ENCODE assay signal across 17 cellular contexts in genomic region chr20:38222923-38223742, GRCh38. TPM values are rescaled to one million over a fixed set of nuclear protein-coding genes. Genes with fewer than 3 reads are reported as not detected.
DNase-seq lines count a peak whose midpoint lies in the region; ATAC-seq and TF ChIP-seq lines count a peak whose summit lies in the region.
"Had no signal": no experiment of that assay in that cellular context is flagged by ENCODE, and none has a peak within 500 bp of the region (broad histone marks: within the 10 kb centered on the region; RNA-seq: fewer than 3 reads in every experiment).

No MANE protein-coding gene starts in this region.

- H3K23ac ChIP-seq in mesenchymal stem cell (ENCODE audit: low read length in 2 of 2): no peak overlapping the region

- BruUV-seq in PC-9 (replicated peaks; lab: Mats Ljungman, UMichigan): no TSS peak

- H3K4me1 ChIP-seq in PC-9 (replicated peaks; ENCODE audit: insufficient read depth): peaks cover 10% of the 10 kb centered on the region
- peaks cover 11% of the 10 kb centered on the region for H3K4me1 ChIP-seq in mesenchymal stem cell (ENCODE audit: control insufficient read depth, insufficient read depth, low read depth, low read length)
- H3K4me1 ChIP-seq: Peyer's patch had no signal

- H4K20me1 ChIP-seq in PC-9 (ENCODE audit: insufficient read depth): no peaks in the 10 kb centered on the region

- H3K79me1 ChIP-seq in mesenchymal stem cell (replicated peaks; ENCODE audit: low read length, poor library complexity, severe bottlenecking): no peaks in the 10 kb centered on the region

- no peaks in the 10 kb centered on the region for H3K79me2 ChIP-seq in PC-9 (ENCODE audit: low read depth)

- H2AFZ ChIP-seq in PC-9: no peak overlapping the region
- no peak overlapping the region for H2AFZ ChIP-seq in mesenchymal stem cell (ENCODE audit: low read depth, low read length)

- H3K9me3 ChIP-seq in PC-9 (ENCODE audit: insufficient read depth, low read depth): no peaks in the 10 kb centered on the region
- H3K9me3 ChIP-seq in mesenchymal stem cell (ENCODE audit: control insufficient read depth, low read length): no peaks in the 10 kb centered on the region
- H3K9me3 ChIP-seq: BE2C, Peyer's patch had no signal

- peak; percentile 42 for TF ChIP-seq CTCF in activated CD8-positive, alpha-beta T cell treated with anti-CD3 and anti-CD28 coated beads for 36 hours (IDR thresholded peaks at IDR 0.05)
- peak; percentile 60; the same call in 1 of the 2 replicates for TF ChIP-seq CTCF in PC-9 (conservative IDR thresholded peaks at IDR 0.05)
- TF ChIP-seq CTCF in type B pancreatic cell (conservative IDR thresholded peaks at IDR 0.05): peak; percentile 36

- H3K9ac ChIP-seq in mesenchymal stem cell (ENCODE audit: low read length): no peak overlapping the region

- no peak overlapping the region for H3K18ac ChIP-seq in mesenchymal stem cell (ENCODE audit: low read depth in 1 of 2, low read length in 2 of 2)

- H2BK120ac ChIP-seq in mesenchymal stem cell (ENCODE audit: low read depth, low read length): peak overlapping the region; percentile 24

- H3K36me3 ChIP-seq in PC-9 (ENCODE audit: low read depth) (no peaks in the 10 kb centered on the region), mesenchymal stem cell (ENCODE audit: control insufficient read depth in 1 of 2, insufficient read depth in 2 of 2, low read depth in 1 of 2, low read length in 2 of 2) (peaks cover 0 to 3% of the 10 kb centered on the region in 2 experiments)
- H3K36me3 ChIP-seq: BE2C, Peyer's patch had no signal

- H3F3A ChIP-seq in PC-9 (ENCODE audit: insufficient read depth, low read depth): peaks cover 5% of the 10 kb centered on the region; the same call in 1 of the 2 replicates

- no peak overlapping the region for H3K4me3 ChIP-seq in PC-9
- H3K4me3 ChIP-seq in mesenchymal stem cell (ENCODE audit: insufficient read depth in 1 of 2, low read depth in 1 of 2, low read length in 2 of 2): no peak overlapping the region
- H3K4me3 ChIP-seq: Peyer's patch, SK-N-MC had no signal

- CTCF ChIA-PET in activated CD8-positive, alpha-beta T cell treated with anti-CD3 and anti-CD28 coated beads for 36 hours (lab: Charles Lee): interaction anchor here (0.9 to 7.4 kb wide), 10 partner anchors 20 to 465 kb away, joined by 3 to 68 read pairs (median 8); no protein-coding TSS in a partner anchor
- CTCF ChIA-PET in activated CD8-positive, alpha-beta T cell treated with anti-CD3 and anti-CD28 coated beads, Interleukin-2, amount 10 ng/mL, durations not matched to agents 7 days and 5 days (lab: Charles Lee): interaction anchor here (0.8 to 7.8 kb wide), 10 partner anchors 7 to 676 kb away, joined by 3 to 93 read pairs (median 12); partner anchors contain the start of gene TGM2
- CTCF ChIA-PET in PC-9 (lab: Charles Lee): interaction anchor here (0.6 to 0.7 kb wide), 2 partner anchors 145 to 165 kb away, joined by 4 to 11 read pairs; no protein-coding TSS in a partner anchor

- 81% methylated on average over 6 of the region's 7 CpGs for WGBS in mesenchymal stem cell

- intact Hi-C loops in activated CD8-positive, alpha-beta T cell treated with anti-CD3 and anti-CD28 coated beads for 36 hours (cut with micrococcal nuclease): loop anchor here (5.0 kb wide), 1 partner anchor 166 kb away; no protein-coding TSS in a partner anchor
- intact Hi-C loops in PC-9 (cut with micrococcal nuclease; ENCODE audit: unreplicated experiment): loop anchor here (2.0 to 5.0 kb wide), 5 partner anchors 186 to 661 kb away; partner anchors contain the start of gene VSTM2L

- H3K9me2 ChIP-seq in PC-9 (ENCODE audit: insufficient read depth): no peaks in the 10 kb centered on the region

- no peaks in the 10 kb centered on the region for H3K36me3 Mint-ChIP-seq in activated CD8-positive, alpha-beta T cell treated with anti-CD3 and anti-CD28 coated beads for 36 hours (ENCODE audit: low read depth)
- no peaks in the 10 kb centered on the region for H3K36me3 Mint-ChIP-seq in activated CD8-positive, alpha-beta T cell treated with anti-CD3 and anti-CD28 coated beads, Interleukin-2, amount 10 ng/mL, durations not matched to agents 7 days and 5 days (ENCODE audit: low read depth)
- no peaks in the 10 kb centered on the region for H3K36me3 Mint-ChIP-seq in type B pancreatic cell
- H3K36me3 Mint-ChIP-seq: WTC11 had no signal

- no peak overlapping the region for H2BK12ac ChIP-seq in mesenchymal stem cell (ENCODE audit: low read length in 2 of 2)

- H2AK5ac ChIP-seq in mesenchymal stem cell (ENCODE audit: low read length, severe bottlenecking): no peak overlapping the region

- no peak overlapping the region for H3K4me3 Mint-ChIP-seq in activated CD8-positive, alpha-beta T cell treated with anti-CD3 and anti-CD28 coated beads for 36 hours
- H3K4me3 Mint-ChIP-seq in activated CD8-positive, alpha-beta T cell treated with anti-CD3 and anti-CD28 coated beads, Interleukin-2, amount 10 ng/mL, durations not matched to agents 7 days and 5 days: no peak overlapping the region
- no peak overlapping the region for H3K4me3 Mint-ChIP-seq in type B pancreatic cell
- H3K4me3 Mint-ChIP-seq: endodermal cell, WTC11 had no signal

- H3K4me1 Mint-ChIP-seq in activated CD8-positive, alpha-beta T cell treated with anti-CD3 and anti-CD28 coated beads for 36 hours (ENCODE audit: low read depth): no peaks in the 10 kb centered on the region
- H3K4me1 Mint-ChIP-seq in activated CD8-positive, alpha-beta T cell treated with anti-CD3 and anti-CD28 coated beads, Interleukin-2, amount 10 ng/mL, durations not matched to agents 7 days and 5 days (ENCODE audit: low read depth): peaks cover 3% of the 10 kb centered on the region
- peaks cover 26% of the 10 kb centered on the region for H3K4me1 Mint-ChIP-seq in type B pancreatic cell (ENCODE audit: unreplicated experiment)
- H3K4me1 Mint-ChIP-seq: endodermal cell had no signal

- H3K9me3 Mint-ChIP-seq in activated CD8-positive, alpha-beta T cell treated with anti-CD3 and anti-CD28 coated beads for 36 hours: no peaks in the 10 kb centered on the region
- no peaks in the 10 kb centered on the region for H3K9me3 Mint-ChIP-seq in activated CD8-positive, alpha-beta T cell treated with anti-CD3 and anti-CD28 coated beads, Interleukin-2, amount 10 ng/mL, durations not matched to agents 7 days and 5 days (ENCODE audit: insufficient read depth)
- H3K9me3 Mint-ChIP-seq in type B pancreatic cell: no peaks in the 10 kb centered on the region
- H3K9me3 Mint-ChIP-seq: endodermal cell, WTC11 had no signal

- no peak overlapping the region for H4K91ac ChIP-seq in mesenchymal stem cell (ENCODE audit: low read length)

- H2BK5ac ChIP-seq in mesenchymal stem cell (ENCODE audit: low read depth, low read length, poor library complexity, severe bottlenecking): no peak overlapping the region

- H3K27ac Mint-ChIP-seq in activated CD8-positive, alpha-beta T cell treated with anti-CD3 and anti-CD28 coated beads for 36 hours: no peak overlapping the region
- no peak overlapping the region for H3K27ac Mint-ChIP-seq in activated CD8-positive, alpha-beta T cell treated with anti-CD3 and anti-CD28 coated beads, Interleukin-2, amount 10 ng/mL, durations not matched to agents 7 days and 5 days
- no peak overlapping the region for H3K27ac Mint-ChIP-seq in type B pancreatic cell
- H3K27ac Mint-ChIP-seq: endodermal cell, WTC11 had no signal

- no peak for DNase-seq in activated CD8-positive, alpha-beta T cell treated with anti-CD3 and anti-CD28 coated beads for 36 hours
- no peak for DNase-seq in activated CD8-positive, alpha-beta T cell treated with anti-CD3 and anti-CD28 coated beads, Interleukin-2, amount 10 ng/mL, durations not matched to agents 7 days and 5 days
- DNase-seq in PC-9 (no peak), mesenchymal stem cell (no peak), type B pancreatic cell (ENCODE audit: extremely low spot score, unreplicated experiment) (no peak), SW 1271 (lab: John Stamatoyannopoulos, UW) (no peak), left lobe of liver (ENCODE audit: low spot score) (no peak)
- no peak for DNase-seq in activated naive CD4-positive, alpha-beta T cell treated with Interleukin-2 at 50 U/mL for 16 hours
- DNase-seq: cortex of kidney had no signal

- H3K27me3 ChIP-seq in PC-9 (ENCODE audit: insufficient read depth, low read depth): no peaks in the 10 kb centered on the region
- peaks cover 4 to 26% of the 10 kb centered on the region in 2 experiments for H3K27me3 ChIP-seq in mesenchymal stem cell (ENCODE audit: control insufficient read depth in 1 of 2, insufficient read depth in 1 of 2, low read length in 2 of 2)
- H3K27me3 ChIP-seq: BE2C, brain microvascular endothelial cell, Peyer's patch had no signal

- H3K4me2 ChIP-seq in PC-9 (no peak overlapping the region), mesenchymal stem cell (ENCODE audit: low read length, poor library complexity, severe bottlenecking) (no peak overlapping the region)

- H4K8ac ChIP-seq in mesenchymal stem cell (ENCODE audit: low read length): no peak overlapping the region

- H3K14ac ChIP-seq in mesenchymal stem cell (ENCODE audit: low read length in 2 of 2): no peak overlapping the region

- H3K27me3 Mint-ChIP-seq in activated CD8-positive, alpha-beta T cell treated with anti-CD3 and anti-CD28 coated beads for 36 hours: no peaks in the 10 kb centered on the region
- peaks cover 1% of the 10 kb centered on the region for H3K27me3 Mint-ChIP-seq in activated CD8-positive, alpha-beta T cell treated with anti-CD3 and anti-CD28 coated beads, Interleukin-2, amount 10 ng/mL, durations not matched to agents 7 days and 5 days (ENCODE audit: low read depth)
- H3K27me3 Mint-ChIP-seq in type B pancreatic cell: peaks cover 4% of the 10 kb centered on the region

- no peak overlapping the region for H2BK15ac ChIP-seq in mesenchymal stem cell (ENCODE audit: low read depth, poor library complexity, severe bottlenecking)

- POLR2A ChIA-PET in activated CD8-positive, alpha-beta T cell treated with anti-CD3 and anti-CD28 coated beads for 36 hours (lab: Charles Lee): no interaction called here
- POLR2A ChIA-PET in activated CD8-positive, alpha-beta T cell treated with anti-CD3 and anti-CD28 coated beads, Interleukin-2, amount 10 ng/mL, durations not matched to agents 7 days and 5 days (lab: Charles Lee): no interaction called here
- POLR2A ChIA-PET in PC-9 (lab: Charles Lee; ENCODE audit: unreplicated experiment): no interaction called here

- ATAC-seq in activated CD8-positive, alpha-beta T cell treated with anti-CD3 and anti-CD28 coated beads for 36 hours: no peak
- no peak for ATAC-seq in activated CD8-positive, alpha-beta T cell treated with anti-CD3 and anti-CD28 coated beads, Interleukin-2, amount 10 ng/mL, durations not matched to agents 7 days and 5 days
- ATAC-seq in left lobe of liver: no peak

- H3K4ac ChIP-seq in mesenchymal stem cell (ENCODE audit: low read depth in 1 of 2, low read length in 2 of 2): peak overlapping the region in 1 of 2 experiments; percentile 70

- no peak overlapping the region for H3K27ac ChIP-seq in PC-9
- H3K27ac ChIP-seq in mesenchymal stem cell (ENCODE audit: low read length, poor library complexity, severe bottlenecking): no peak overlapping the region
- H3K27ac ChIP-seq: brain microvascular endothelial cell, Peyer's patch, SK-N-MC had no signal

RNA-seq across cellular contexts. Expression of gene KIAA1755, which starts 37.4 kb away (rescaled TPM):
- not detected for total RNA-seq in activated CD8-positive, alpha-beta T cell treated with anti-CD3 and anti-CD28 coated beads for 36 hours
- total RNA-seq in activated CD8-positive, alpha-beta T cell treated with anti-CD3 and anti-CD28 coated beads, Interleukin-2, amount 10 ng/mL, durations not matched to agents 7 days and 5 days: not detected
- 0.22 and 0.30 TPM in 2 replicates for total RNA-seq in PC-9 (2021)
- 0.50 TPM for polyA plus RNA-seq in mesenchymal stem cell (2013, experiment 1 of 2)
- polyA plus RNA-seq in mesenchymal stem cell (2013, experiment 2 of 2): 0.40 TPM
- 4.7 TPM in 1 of 2 replicates, not detected in the other for total RNA-seq in type B pancreatic cell (ENCODE audit: low replicate concordance)
- 2.7 TPM for total RNA-seq in left lobe of liver
- total RNA-seq: Calu3, endodermal cell had no signal
- polyA plus RNA-seq: keratinocyte had no signal

RNA-seq across cellular contexts. Expression of gene TGM2, which starts 58.1 kb away (rescaled TPM):
- total RNA-seq in activated CD8-positive, alpha-beta T cell treated with anti-CD3 and anti-CD28 coated beads for 36 hours: not detected
- under 1 TPM; 0.31 to 0.34 TPM for total RNA-seq in activated CD8-positive, alpha-beta T cell treated with anti-CD3 and anti-CD28 coated beads, Interleukin-2, amount 10 ng/mL, durations not matched to agents 7 days and 5 days
- total RNA-seq in PC-9 (2021) (286 and 333 TPM in 2 replicates), type B pancreatic cell (ENCODE audit: low replicate concordance) (28.6 and 31.7 TPM in 2 replicates), left lobe of liver (193 TPM)
- polyA plus RNA-seq in mesenchymal stem cell (2013, experiment 1 of 2): 537 TPM
- 530 TPM for polyA plus RNA-seq in mesenchymal stem cell (2013, experiment 2 of 2)

Comparison
In these comparisons a context has a peak if more than half of its experiments do, and no peak if none do; other contexts are left out.
1. RNA of gene TGM2, which starts 58.1 kb away (total RNA-seq): 286 to 333 TPM in PC-9, 193 TPM in left lobe of liver (single experiment) and 28.6 to 31.7 TPM in type B pancreatic cell; 0.31 to 0.34 TPM in activated CD8-positive, alpha-beta T cell treated with anti-CD3 and anti-CD28 coated beads, Interleukin-2, amount 10 ng/mL, durations not matched to agents 7 days and 5 days and not detected in activated CD8-positive, alpha-beta T cell treated with anti-CD3 and anti-CD28 coated beads for 36 hours; every median in the first group is over 10 times any median in the second.
2. Peak in every context shown above with its lines, with median percentiles within 50 percentile points of each other: CTCF ChIP-seq.